Comparison of ENCODE assay signal across 9 cellular contexts in the genomic region with DNA sequence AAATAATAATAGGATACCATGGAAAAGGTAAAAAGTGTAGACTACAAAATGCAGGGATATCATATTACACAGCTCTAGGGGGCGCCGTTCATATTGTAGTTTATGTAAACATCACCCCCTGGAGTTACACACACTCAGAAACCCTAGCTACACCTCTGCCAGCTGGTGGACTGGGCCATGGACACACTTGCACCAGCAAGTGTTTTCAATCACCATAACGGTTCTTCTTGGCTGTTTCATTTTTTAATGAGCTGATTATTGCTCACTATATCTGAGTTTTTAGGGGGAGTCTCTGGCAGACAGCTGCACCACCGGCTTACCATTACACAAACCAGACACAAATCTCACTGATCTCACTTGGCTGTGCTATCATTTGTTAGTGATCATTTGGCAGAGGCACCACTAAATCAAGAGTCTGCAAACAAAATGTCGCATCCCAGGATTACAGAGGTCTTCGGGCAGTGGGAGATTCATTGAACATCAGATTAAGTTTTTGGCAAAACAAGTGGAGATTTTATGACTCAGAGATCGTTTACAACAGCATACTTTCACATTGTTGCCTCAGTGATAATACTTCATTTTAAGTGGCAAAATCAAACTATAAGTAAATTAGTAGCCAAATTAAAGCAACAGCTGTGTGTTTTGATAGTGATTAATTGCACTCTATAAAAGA.
DNase-seq lines count a peak whose midpoint lies in the region; ATAC-seq and TF ChIP-seq lines count a peak whose summit lies in the region.
"Had no signal": no experiment of that assay in that cellular context is flagged by ENCODE, and none has a peak within 500 bp of the region (broad histone marks: within the 10 kb centered on the region; RNA-seq: fewer than 3 reads in every experiment).

No MANE protein-coding gene starts in this region.

- H3K4me3 ChIP-seq in OCI-LY1 (ENCODE audit: low read depth, low read length, poor library complexity, severe bottlenecking) = no peak overlapping the region
- no peak overlapping the region for H3K4me3 ChIP-seq in fibroblast of mammary gland (ENCODE audit: control insufficient read depth, low read depth, low read length)
- H3K4me3 ChIP-seq in smooth muscle cell = no peak overlapping the region

- no peak for TF ChIP-seq POLR2A in GM18505 (IDR thresholded peaks at IDR 0.05; ENCODE audit: borderline replicate concordance, extremely low read depth, insufficient read depth, insufficient read length)

- H3K27me3 ChIP-seq in OCI-LY1 (ENCODE audit: insufficient read depth, low read length) (no peaks in the 10 kb centered on the region), smooth muscle cell (ENCODE audit: low read depth) (no peaks in the 10 kb centered on the region)

- H3K9me2 ChIP-seq in OCI-LY1 (ENCODE audit: low read depth, low read length) = no peaks in the 10 kb centered on the region

- no peaks in the 10 kb centered on the region for H3K27me3 Mint-ChIP-seq in activated CD4-positive, alpha-beta T cell treated with anti-CD3 and anti-CD28 coated beads for 36 hours

- H3K4me2 ChIP-seq in OCI-LY1 (ENCODE audit: low read length) (no peak overlapping the region), smooth muscle cell (peak overlapping the region; percentile 41)

- no peaks in the 10 kb centered on the region for H3K79me2 ChIP-seq in OCI-LY1 (ENCODE audit: insufficient read depth, low read length)
- H3K79me2 ChIP-seq in smooth muscle cell (ENCODE audit: low read depth) = peaks cover 9% of the 10 kb centered on the region

- H3K9ac ChIP-seq in OCI-LY1 (ENCODE audit: low read length) (no peak overlapping the region), smooth muscle cell (ENCODE audit: low read depth) (no peak overlapping the region)

- no peaks in the 10 kb centered on the region for H3K9me3 ChIP-seq in OCI-LY1 (ENCODE audit: low read length)
- H3K9me3 ChIP-seq in smooth muscle cell (replicated peaks; ENCODE audit: low read depth) = no peaks in the 10 kb centered on the region

- H3K9me3 Mint-ChIP-seq in activated CD4-positive, alpha-beta T cell treated with anti-CD3 and anti-CD28 coated beads for 36 hours (ENCODE audit: low read depth) = no peaks in the 10 kb centered on the region
- H3K9me3 Mint-ChIP-seq: activated T-cell treated with anti-CD3 and anti-CD28 coated beads, Interleukin-2, amount 50 U/mL, for 72 hours had no signal

- H3K36me3 Mint-ChIP-seq in activated CD4-positive, alpha-beta T cell treated with anti-CD3 and anti-CD28 coated beads for 36 hours (ENCODE audit: low read depth) = no peaks in the 10 kb centered on the region

- intact Hi-C loops in activated CD4-positive, alpha-beta T cell treated with anti-CD3 and anti-CD28 coated beads for 36 hours (cut with DNase I, micrococcal nuclease) = no loop called here

- DNase-seq in activated CD4-positive, alpha-beta T cell treated with anti-CD3 and anti-CD28 coated beads for 36 hours = peak; percentile 40
- no peak for DNase-seq in activated CD4-positive, alpha-beta T cell treated with anti-CD3 and anti-CD28 coated beads for 4 hours
- DNase-seq in fibroblast of mammary gland (ENCODE audit: low read depth) (peak; percentile 14), smooth muscle cell (lab: John Stamatoyannopoulos, UW; ENCODE audit: unreplicated experiment) (no peak), GM20000 (ENCODE audit: low spot score) (no peak)

- 38% methylated on average over 7 of the region's 7 CpGs for WGBS in smooth muscle cell (ENCODE audit: low lambda C conversion rate)

- no peaks in the 10 kb centered on the region for H3K4me1 ChIP-seq in OCI-LY1 (ENCODE audit: insufficient read depth, low read length, severe bottlenecking)
- peaks cover 17% of the 10 kb centered on the region for H3K4me1 ChIP-seq in smooth muscle cell (ENCODE audit: low read depth)

- peak; percentile 52 for TF ChIP-seq CTCF in OCI-LY1 (IDR thresholded peaks at IDR 0.05; ENCODE audit: low read length)
- peak; percentile 11 for TF ChIP-seq CTCF in fibroblast of mammary gland (conservative IDR thresholded peaks at IDR 0.05; ENCODE audit: control insufficient read depth, insufficient read depth, low read depth, low read length)
- TF ChIP-seq CTCF in smooth muscle cell (IDR thresholded peaks at IDR 0.05; ENCODE audit: borderline replicate concordance, insufficient read depth, poor library complexity, severe bottlenecking) = peak; percentile 21
- no peak for TF ChIP-seq CTCF in GM20000 (IDR thresholded peaks at IDR 0.05; ENCODE audit: extremely low read depth, missing control alignments)

- no peak overlapping the region for H3K4me3 Mint-ChIP-seq in activated CD4-positive, alpha-beta T cell treated with anti-CD3 and anti-CD28 coated beads for 36 hours
- H3K4me3 Mint-ChIP-seq: activated T-cell treated with anti-CD3 and anti-CD28 coated beads, Interleukin-2, amount 50 U/mL, for 72 hours had no signal

- no peak overlapping the region for H2AFZ ChIP-seq in OCI-LY1 (ENCODE audit: low read length)
- no peak overlapping the region for H2AFZ ChIP-seq in smooth muscle cell (ENCODE audit: low read depth)

- POLR2A ChIA-PET in activated CD4-positive, alpha-beta T cell treated with anti-CD3 and anti-CD28 coated beads for 36 hours (lab: Charles Lee) = no interaction called here

- H3K4me1 Mint-ChIP-seq in activated CD4-positive, alpha-beta T cell treated with anti-CD3 and anti-CD28 coated beads for 36 hours = no peaks in the 10 kb centered on the region

- no peak overlapping the region for H3K27ac Mint-ChIP-seq in activated CD4-positive, alpha-beta T cell treated with anti-CD3 and anti-CD28 coated beads for 36 hours
- H3K27ac Mint-ChIP-seq: activated T-cell treated with anti-CD3 and anti-CD28 coated beads, Interleukin-2, amount 50 U/mL, for 72 hours had no signal

- H3K27ac ChIP-seq in OCI-LY1 (ENCODE audit: low read depth, low read length, poor library complexity, severe bottlenecking) (no peak overlapping the region), smooth muscle cell (ENCODE audit: low read depth) (no peak overlapping the region)

- H4K20me1 ChIP-seq in OCI-LY1 (ENCODE audit: insufficient read depth, low read length) = no peaks in the 10 kb centered on the region
- H4K20me1 ChIP-seq in smooth muscle cell (ENCODE audit: low read depth) = no peaks in the 10 kb centered on the region

- CTCF ChIA-PET in activated CD4-positive, alpha-beta T cell treated with anti-CD3 and anti-CD28 coated beads for 36 hours (lab: Charles Lee) = interaction anchor here (1.1 kb wide), 1 partner anchor 16 kb away, joined by 4 read pairs; no protein-coding TSS in a partner anchor

- H3K36me3 ChIP-seq in OCI-LY1 (ENCODE audit: insufficient read depth, low read length) (no peaks in the 10 kb centered on the region), smooth muscle cell (ENCODE audit: low read depth) (no peaks in the 10 kb centered on the region)

- ATAC-seq in activated CD4-positive, alpha-beta T cell treated with anti-CD3 and anti-CD28 coated beads for 36 hours = no peak
- ATAC-seq in HG02938 (IDR thresholded peaks at IDR 0.05; ENCODE audit: unreplicated experiment) = no peak
- ATAC-seq in GM18505 (IDR thresholded peaks at IDR 0.05; ENCODE audit: unreplicated experiment) = no peak
- ATAC-seq: activated T-cell treated with anti-CD3 and anti-CD28 coated beads, Interleukin-2, amount 50 U/mL, for 72 hours had no signal

- H3F3A ChIP-seq in OCI-LY1 (ENCODE audit: insufficient read depth, low read length) = no peaks in the 10 kb centered on the region
- H3F3A ChIP-seq in smooth muscle cell (ENCODE audit: low read depth) = peaks cover 3% of the 10 kb centered on the region

Comparison
In these comparisons a context has a peak if more than half of its experiments do, and no peak if none do; other contexts are left out.
1. DNase-seq: peak in activated CD4-positive, alpha-beta T cell treated with anti-CD3 and anti-CD28 coated beads for 36 hours (single experiment) and fibroblast of mammary gland (single experiment); none in activated CD4-positive, alpha-beta T cell treated with anti-CD3 and anti-CD28 coated beads for 4 hours (0 of 2), smooth muscle cell (single experiment) and GM20000 (single experiment).